Comparison of ENCODE assay signal across 21 cellular contexts in the genomic region with DNA sequence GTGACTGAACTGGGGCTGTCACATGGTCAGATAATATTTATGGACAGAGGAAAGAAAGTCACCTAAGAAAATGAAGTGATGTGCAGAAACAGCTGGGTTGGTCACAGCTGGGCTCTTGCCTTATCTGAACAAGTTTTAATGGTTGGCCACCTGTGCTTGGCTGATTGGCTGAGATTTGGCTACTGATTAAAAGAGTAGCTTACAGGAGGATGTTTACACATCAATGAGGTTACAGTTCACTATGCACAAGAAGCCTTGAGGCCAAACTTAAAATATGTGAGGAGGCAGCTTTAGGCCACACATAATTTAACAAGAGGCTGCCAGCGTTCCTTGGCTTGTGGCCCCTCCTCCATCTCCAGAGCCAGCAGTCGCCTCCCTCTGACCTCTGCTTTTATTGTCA.
A peak's percentile ranks its signal among the peaks of the same experiment; 100 is the strongest.
DNase-seq lines count a peak whose midpoint lies in the region; ATAC-seq and TF ChIP-seq lines count a peak whose summit lies in the region.
"Had no signal": no experiment of that assay in that cellular context is flagged by ENCODE, and none has a peak within 500 bp of the region (broad histone marks: within the 10 kb centered on the region; RNA-seq: fewer than 3 reads in every experiment).

No MANE protein-coding gene starts in this region.

- H3K27ac ChIP-seq in lower lobe of right lung = peak overlapping the region; percentile 62
- H3K27ac ChIP-seq in CD4-positive, alpha-beta T cell (ENCODE audit: low read depth, low read length) = no peak overlapping the region
- no peak overlapping the region for H3K27ac ChIP-seq in colonic mucosa
- H3K27ac ChIP-seq: KMS-11 had no signal

- POLR2A ChIA-PET in CD4-positive, alpha-beta T cell (lab: Charles Lee) = no interaction called here

- H3K36me3 Mint-ChIP-seq in CD4-positive, alpha-beta T cell (ENCODE audit: low read depth) = no peaks in the 10 kb centered on the region
- H3K36me3 Mint-ChIP-seq: CD4-positive, alpha-beta memory T cell had no signal

- no peak for DNase-seq in lower lobe of right lung
- no peak for DNase-seq in CD4-positive, alpha-beta T cell
- no peak for DNase-seq in colonic mucosa
- DNase-seq: ACHN; CD4-positive, alpha-beta memory T cell; DND-41; GDM1; MG63; NCI-H1105 treated with DMSO at 0.1 percent for 48 hours; NCI-H1930; NCI-H2171 treated with DMSO at 0.1 percent for 48 hours; NCI-H82; SHP77 treated with DMSO at 0.1 percent for 48 hours had no signal

- H3K9me3 Mint-ChIP-seq in CD4-positive, alpha-beta T cell = no peaks in the 10 kb centered on the region

- ATAC-seq in GM18508 (IDR thresholded peaks at IDR 0.05; ENCODE audit: insufficient read depth, unreplicated experiment) (peak; percentile 33), GM19025 (IDR thresholded peaks at IDR 0.05; ENCODE audit: low read depth, unreplicated experiment) (peak; percentile 47), HG03135 (IDR thresholded peaks at IDR 0.05; ENCODE audit: unreplicated experiment) (peak; percentile 56), lower lobe of right lung (no peak), esophagus mucosa (no peak), HG03045 (IDR thresholded peaks at IDR 0.05; ENCODE audit: unreplicated experiment) (no peak)
- ATAC-seq in CD4-positive, alpha-beta T cell (ENCODE audit: poor library complexity) = no peak
- ATAC-seq: HepG2 had no signal

- H3K4me3 ChIP-seq in lower lobe of right lung (no peak overlapping the region), colonic mucosa (no peak overlapping the region)
- H3K4me3 ChIP-seq: MG63 had no signal

- H3K4me3 Mint-ChIP-seq in CD4-positive, alpha-beta T cell = no peak overlapping the region
- H3K4me3 Mint-ChIP-seq: B cell; CD4-positive, alpha-beta memory T cell had no signal

- H3K27ac Mint-ChIP-seq in CD4-positive, alpha-beta T cell = no peak overlapping the region
- H3K27ac Mint-ChIP-seq: B cell; CD4-positive, alpha-beta memory T cell had no signal

- H3K4me1 Mint-ChIP-seq in CD4-positive, alpha-beta T cell (ENCODE audit: low read depth) = no peaks in the 10 kb centered on the region
- H3K4me1 Mint-ChIP-seq: B cell had no signal

- H3K36me3 ChIP-seq in lower lobe of right lung (no peaks in the 10 kb centered on the region), colonic mucosa (no peaks in the 10 kb centered on the region)
- H3K36me3 ChIP-seq: MG63 had no signal

- no peaks in the 10 kb centered on the region for H3K27me3 ChIP-seq in lower lobe of right lung (ENCODE audit: low read depth)
- no peaks in the 10 kb centered on the region for H3K27me3 ChIP-seq in CD4-positive, alpha-beta T cell (ENCODE audit: control insufficient read depth, insufficient read depth, low read length)
- no peaks in the 10 kb centered on the region for H3K27me3 ChIP-seq in colonic mucosa
- H3K27me3 ChIP-seq: MG63 had no signal

- no peaks in the 10 kb centered on the region for H3K27me3 Mint-ChIP-seq in CD4-positive, alpha-beta T cell

- CTCF ChIA-PET in CD4-positive, alpha-beta T cell (lab: Charles Lee) = no interaction called here

- H3K4me1 ChIP-seq in lower lobe of right lung (peaks cover 5% of the 10 kb centered on the region), colonic mucosa (no peaks in the 10 kb centered on the region)

- H3K9ac ChIP-seq in colonic mucosa (ENCODE audit: low read depth in 2 of 2, low read length in 2 of 2) = no peak overlapping the region
- H3K9ac ChIP-seq: KMS-11 had no signal

- TF ChIP-seq CTCF in lower lobe of right lung (IDR thresholded peaks at IDR 0.05) (no peak), colonic mucosa (IDR thresholded peaks at IDR 0.05) (no peak)
- TF ChIP-seq CTCF in CD4-positive, alpha-beta T cell (IDR thresholded peaks at IDR 0.05) = no peak

- no peaks in the 10 kb centered on the region for H3K9me3 ChIP-seq in lower lobe of right lung
- H3K9me3 ChIP-seq in CD4-positive, alpha-beta T cell (ENCODE audit: control insufficient read depth, low read length) = no peaks in the 10 kb centered on the region
- H3K9me3 ChIP-seq in colonic mucosa = no peaks in the 10 kb centered on the region
- H3K9me3 ChIP-seq: MG63 had no signal

- intact Hi-C loops in lower lobe of right lung (cut with DNase I) = no loop called here
- intact Hi-C loops in CD4-positive, alpha-beta T cell (cut with DNase I, micrococcal nuclease) = no loop called here
- intact Hi-C loops in colonic mucosa (cut with DNase I) = no loop called here

Comparison
In these comparisons a context has a peak if more than half of its experiments do, and no peak if none do; other contexts are left out.
1. ATAC-seq: peak in GM18508 (single experiment), GM19025 (single experiment) and HG03135 (single experiment); none in lower lobe of right lung (0 of 2), esophagus mucosa (single experiment), CD4-positive, alpha-beta T cell (single experiment) and HG03045 (single experiment).